Comparison of ENCODE assay signal across 11 cellular contexts in genomic region chr1:184791199-184791935, GRCh38. TPM values are rescaled to one million over a fixed set of nuclear protein-coding genes. Genes with fewer than 3 reads are reported as not detected.
DNase-seq lines count a peak whose midpoint lies in the region; ATAC-seq, FAIRE-seq and TF ChIP-seq lines count a peak whose summit lies in the region.
"Had no signal": no experiment of that assay in that cellular context is flagged by ENCODE, and none has a peak within 500 bp of the region (broad histone marks: within the 10 kb centered on the region; RNA-seq: fewer than 3 reads in every experiment).

No MANE protein-coding gene starts in this region.

- peaks cover 19% of the 10 kb centered on the region for H3K4me1 Mint-ChIP-seq in chondrocyte (ENCODE audit: low read depth)

- intact Hi-C loops in aorta (cut with DNase I): loop anchor here (10.0 kb wide), 1 partner anchor 363 kb away; the partner anchor contains the start of genes SWT1 (in 2 of the 2) and TRMT1L (in 2 of the 2)

- H3K9me3 ChIP-seq in aorta (ENCODE audit: control insufficient read depth, low read length): peaks cover 1% of the 10 kb centered on the region

- H3K27ac Mint-ChIP-seq in chondrocyte (ENCODE audit: unreplicated experiment): peak overlapping the region; percentile 69
- H3K27ac Mint-ChIP-seq: activated B cell treated with CpG ODN at 0.5 μM for 24 hours; CD4-positive, alpha-beta T cell; naive B cell had no signal

- 44 to 45% methylated on average over 4 of the region's 4 CpGs for WGBS in aorta, 2 donors

- H3K9ac ChIP-seq in rectal smooth muscle tissue (ENCODE audit: low read length): no peak overlapping the region

- H3K27ac ChIP-seq in rectal smooth muscle tissue (ENCODE audit: low read depth, low read length) (peak overlapping the region; percentile 16), aorta (ENCODE audit: low read depth in 1 of 2, low read length in 2 of 2) (peak overlapping the region in 1 of 2 donors; percentile 6)

- no peak for TF ChIP-seq CTCF in AG09309 (IDR thresholded peaks at IDR 0.05; ENCODE audit: control insufficient read depth, insufficient read depth, low read depth, low read length, missing control alignments)
- TF ChIP-seq CTCF in chondrocyte (IDR thresholded peaks at IDR 0.05): no peak

- peaks cover 11% of the 10 kb centered on the region for H3K4me1 ChIP-seq in rectal smooth muscle tissue (ENCODE audit: control insufficient read depth, insufficient read depth, low read length)
- H3K4me1 ChIP-seq in aorta (ENCODE audit: control insufficient read depth in 1 of 2, insufficient read depth in 2 of 2, low read length in 2 of 2): peaks cover 0 to 5% of the 10 kb centered on the region in 2 donors

- H3K27me3 ChIP-seq in rectal smooth muscle tissue (ENCODE audit: control insufficient read depth, insufficient read depth, low read length) (no peaks in the 10 kb centered on the region), aorta (ENCODE audit: control insufficient read depth in 1 of 2, insufficient read depth in 2 of 2, low read length in 1 of 2) (no peaks in the 10 kb centered on the region)

- no peaks in the 10 kb centered on the region for H3K36me3 ChIP-seq in rectal smooth muscle tissue (ENCODE audit: control insufficient read depth, insufficient read depth, low read length)
- H3K36me3 ChIP-seq in aorta (ENCODE audit: control insufficient read depth in 1 of 2, insufficient read depth in 2 of 2, low read length in 1 of 2): peaks cover 5 to 11% of the 10 kb centered on the region in 2 donors

- no peaks in the 10 kb centered on the region for H3K27me3 Mint-ChIP-seq in chondrocyte (ENCODE audit: low read depth)
- H3K27me3 Mint-ChIP-seq: activated B cell treated with CpG ODN at 0.5 μM for 24 hours; CD4-positive, alpha-beta T cell; naive B cell had no signal

- DNase-seq in AG09309 (ENCODE audit: low read depth) (peak; percentile 25), M059J (ENCODE audit: low read depth) (peak; percentile 49), chondrocyte (ENCODE audit: low spot score) (no peak), H4 (ENCODE audit: low spot score) (no peak), HTR-8/SVneo (ENCODE audit: insufficient read length, low spot score) (no peak), ureter (ENCODE audit: low spot score) (no peak), aorta (no peak)
- DNase-seq: activated B cell treated with CpG ODN at 0.5 μM for 24 hours; CD4-positive, alpha-beta T cell; naive B cell had no signal

- H3K4me3 ChIP-seq in AG09309 (ENCODE audit: control insufficient read depth, low read depth, low read length) (no peak overlapping the region), rectal smooth muscle tissue (ENCODE audit: low read length) (no peak overlapping the region), aorta (ENCODE audit: low read length in 2 of 2) (no peak overlapping the region)

- no peaks in the 10 kb centered on the region for H3K9me3 Mint-ChIP-seq in chondrocyte (ENCODE audit: low read depth)
- H3K9me3 Mint-ChIP-seq: CD4-positive, alpha-beta T cell had no signal

- no peak for FAIRE-seq in HTR-8/SVneo (lab: Jason Lieb, UNC)

- H3K36me3 Mint-ChIP-seq in chondrocyte (ENCODE audit: low read depth): peaks cover 21% of the 10 kb centered on the region
- H3K36me3 Mint-ChIP-seq: naive B cell had no signal

- no peak for ATAC-seq in aorta (ENCODE audit: low FRiP score)

- no peak overlapping the region for H3K4me3 Mint-ChIP-seq in chondrocyte (ENCODE audit: unreplicated experiment)
- H3K4me3 Mint-ChIP-seq: activated B cell treated with CpG ODN at 0.5 μM for 24 hours; CD4-positive, alpha-beta T cell; naive B cell had no signal

RNA-seq across cellular contexts. Expression of gene EDEM3, which starts 36.7 kb away (rescaled TPM):
- 23.3 and 33.3 TPM in 2 replicates for total RNA-seq in M059J (2014; rRNA removed; shearing (Covaris generic))
- 31.6 to 43.1 TPM (median 41.7 TPM) in 3 replicates for total RNA-seq in chondrocyte
- 21.7 and 28.4 TPM in 2 replicates for total RNA-seq in H4 (2014; rRNA removed; shearing (Covaris generic))
- 35.4 TPM for total RNA-seq in ureter
- total RNA-seq in aorta: 10 to 100 TPM; 39.8 to 54.8 TPM
- 10 to 100 TPM in 1 of 2 donors, 1 to 10 TPM in 1; 5.5 to 15.4 TPM for polyA plus RNA-seq in aorta

Comparison
In these comparisons a context has a peak if more than half of its experiments do, and no peak if none do; other contexts are left out.
1. DNase-seq: peak in AG09309 (single experiment) and M059J (single experiment); none in chondrocyte (single experiment), H4 (single experiment), HTR-8/SVneo (single experiment), ureter (single experiment) and aorta (0 of 2).